8 cellular contexts compared by ENCODE assay signal in the genomic region with DNA sequence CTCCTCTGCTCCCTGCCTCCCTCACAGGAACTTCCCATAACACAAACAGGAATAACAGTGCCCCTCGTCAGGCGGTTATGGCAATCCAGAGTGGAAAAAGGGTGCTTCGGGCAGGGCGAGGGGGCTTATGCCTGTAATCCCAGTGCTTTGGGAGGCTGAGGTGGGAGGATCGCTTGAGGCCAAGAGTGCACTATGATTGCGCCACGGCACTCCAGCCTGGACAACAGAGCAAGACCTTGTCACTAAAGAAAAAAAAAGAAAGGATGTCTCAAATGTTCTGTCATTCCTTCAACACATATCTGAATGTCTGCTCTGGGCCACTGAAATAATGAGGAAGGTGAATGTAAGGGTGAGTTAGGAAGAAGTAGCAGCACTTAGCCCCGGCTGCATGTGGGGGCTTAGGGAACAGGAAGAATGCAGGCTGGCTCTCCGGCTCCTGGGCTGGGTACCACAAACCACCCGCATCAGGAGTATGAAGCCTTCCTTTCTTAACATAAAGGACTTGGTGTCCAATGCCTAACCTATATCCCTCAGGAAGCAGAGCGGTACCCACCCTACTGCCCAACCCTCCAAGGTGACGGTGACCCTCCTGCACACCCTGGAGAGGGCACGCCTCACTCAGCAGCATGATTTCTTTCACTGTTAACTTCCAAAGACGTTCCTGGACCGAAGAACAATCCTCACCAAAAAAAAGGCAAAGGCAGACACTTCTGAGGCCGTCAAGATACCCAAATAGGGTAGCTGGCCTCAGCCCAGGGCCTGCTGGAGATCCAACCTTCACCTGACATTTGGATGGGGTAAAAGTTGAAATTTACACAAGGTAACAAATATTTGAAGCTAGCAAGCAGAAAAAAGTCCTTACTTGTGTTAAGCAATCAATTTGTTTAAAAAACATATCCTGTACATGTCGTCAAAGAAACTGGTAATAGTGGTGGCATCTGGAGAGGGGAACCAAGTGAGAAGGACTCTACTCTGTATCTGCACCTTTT. TPM values are rescaled to one million over a fixed set of nuclear protein-coding genes. Genes with fewer than 3 reads are reported as not detected.
DNase-seq lines count a peak whose midpoint lies in the region; ATAC-seq and TF ChIP-seq lines count a peak whose summit lies in the region.

No MANE protein-coding gene starts in this region.

- peaks cover 26 to 74% (median 63%) of the 10 kb centered on the region in 4 donors for H3K4me1 ChIP-seq in liver (ENCODE audit: control insufficient read depth in 4 of 4, insufficient read depth in 4 of 4, low read length in 3 of 4)
- H3K4me1 ChIP-seq in thymus (ENCODE audit: control insufficient read depth, insufficient read depth, low read length), result peaks cover 27% of the 10 kb centered on the region

- no peak for TF ChIP-seq CTCF in liver (IDR thresholded peaks at IDR 0.05; ENCODE audit: low read depth, low read length, missing input control)

- H3K36me3 ChIP-seq in liver (ENCODE audit: control insufficient read depth in 4 of 4, insufficient read depth in 3 of 4, low read depth in 1 of 4, low read length in 3 of 4) (peaks cover 0 to 4% (median 0%) of the 10 kb centered on the region in 4 donors), thymus (ENCODE audit: control insufficient read depth, insufficient read depth) (no peaks in the 10 kb centered on the region)

- peak overlapping the region; percentile 56 for H3K27ac Mint-ChIP-seq in activated CD4-positive, alpha-beta T cell treated with anti-CD3 and anti-CD28 coated beads, Interleukin-2, amount 10 ng/mL, durations not matched to agents 24 days and 14 days
- H3K27ac Mint-ChIP-seq in activated naive CD8-positive, alpha-beta T cell, result peak overlapping the region; percentile 87

- no peak for DNase-seq in activated CD4-positive, alpha-beta T cell treated with anti-CD3 and anti-CD28 coated beads, Interleukin-2, amount 10 ng/mL, durations not matched to agents 24 days and 14 days
- DNase-seq in activated CD4-positive, alpha-beta T cell treated with anti-CD3 and anti-CD28 coated beads for 1 hour, result no peak
- DNase-seq in HK-2 (ENCODE audit: unreplicated experiment) (no peak), mucosa of gallbladder (ENCODE audit: low spot score) (no peak)

- H3K9ac ChIP-seq in liver (ENCODE audit: low read depth in 1 of 2, low read length in 2 of 2), result peak overlapping the region; percentile 8 to 14

- no peak for ATAC-seq in GM19452 (IDR thresholded peaks at IDR 0.05; ENCODE audit: unreplicated experiment)

- H3K27me3 ChIP-seq in liver (ENCODE audit: control insufficient read depth in 4 of 4, insufficient read depth in 4 of 4, low read length in 3 of 4), result no peaks in the 10 kb centered on the region
- H3K27me3 ChIP-seq in thymus (ENCODE audit: control insufficient read depth, insufficient read depth), result peaks cover 2% of the 10 kb centered on the region

- 61% methylated on average over 17 of the region's 17 CpGs for WGBS in liver
- 78% methylated on average over 17 of the region's 17 CpGs for WGBS in thymus

- H3K4me1 Mint-ChIP-seq in activated CD4-positive, alpha-beta T cell treated with anti-CD3 and anti-CD28 coated beads, Interleukin-2, amount 10 ng/mL, durations not matched to agents 24 days and 14 days, result peaks cover 27% of the 10 kb centered on the region
- peaks cover 55% of the 10 kb centered on the region for H3K4me1 Mint-ChIP-seq in activated naive CD8-positive, alpha-beta T cell (ENCODE audit: low read depth)

- H3K27ac ChIP-seq in liver (ENCODE audit: low read depth in 1 of 2, low read length in 2 of 2) (peak overlapping the region; percentile 96 to 98), thymus (ENCODE audit: low read depth) (peak overlapping the region; percentile 43)

- peak in 1 of 2 donors; percentile 5 for TF ChIP-seq RAD21 in liver (IDR thresholded peaks at IDR 0.05)

- H3K27me3 Mint-ChIP-seq in activated CD4-positive, alpha-beta T cell treated with anti-CD3 and anti-CD28 coated beads, Interleukin-2, amount 10 ng/mL, durations not matched to agents 24 days and 14 days, result no peaks in the 10 kb centered on the region
- H3K27me3 Mint-ChIP-seq in activated naive CD8-positive, alpha-beta T cell, result no peaks in the 10 kb centered on the region

- H3K9me3 ChIP-seq in liver (ENCODE audit: control insufficient read depth in 4 of 4, low read length in 3 of 4) (no peaks in the 10 kb centered on the region), thymus (ENCODE audit: control insufficient read depth) (no peaks in the 10 kb centered on the region)

- intact Hi-C loops in activated CD4-positive, alpha-beta T cell treated with anti-CD3 and anti-CD28 coated beads, Interleukin-2, amount 10 ng/mL, durations not matched to agents 24 days and 14 days (cut with micrococcal nuclease), result no loop called here

- H3K36me3 Mint-ChIP-seq in activated CD4-positive, alpha-beta T cell treated with anti-CD3 and anti-CD28 coated beads, Interleukin-2, amount 10 ng/mL, durations not matched to agents 24 days and 14 days (ENCODE audit: low read depth), result peaks cover 1% of the 10 kb centered on the region
- no peaks in the 10 kb centered on the region for H3K36me3 Mint-ChIP-seq in activated naive CD8-positive, alpha-beta T cell

- peak overlapping the region; percentile 39 for H3K4me3 Mint-ChIP-seq in activated CD4-positive, alpha-beta T cell treated with anti-CD3 and anti-CD28 coated beads, Interleukin-2, amount 10 ng/mL, durations not matched to agents 24 days and 14 days
- peak overlapping the region; percentile 85 for H3K4me3 Mint-ChIP-seq in activated naive CD8-positive, alpha-beta T cell

- H3K9me3 Mint-ChIP-seq in activated CD4-positive, alpha-beta T cell treated with anti-CD3 and anti-CD28 coated beads, Interleukin-2, amount 10 ng/mL, durations not matched to agents 24 days and 14 days, result no peaks in the 10 kb centered on the region
- no peaks in the 10 kb centered on the region for H3K9me3 Mint-ChIP-seq in activated naive CD8-positive, alpha-beta T cell (ENCODE audit: low read depth)

- H3K4me3 ChIP-seq in liver (ENCODE audit: low read depth in 1 of 3, low read length in 3 of 3) (no peak overlapping the region), thymus (ENCODE audit: low read length) (no peak overlapping the region)

TF ChIP-seq in liver, 16 proteins besides CTCF, POLR2A, EP300 and RAD21 (continues in another document):
- TF ChIP-seq HNF4G (IDR thresholded peaks at IDR 0.05) (no peak), YY1 (IDR thresholded peaks at IDR 0.05) (peak; percentile 27), SP1 (IDR thresholded peaks at IDR 0.05) (peak; percentile 73), NR2F2 (IDR thresholded peaks at IDR 0.05) (no peak), GABPA (IDR thresholded peaks at IDR 0.05 in 1 of 2, conservative IDR thresholded peaks at IDR 0.05 in 1 of 2) (no peak), HNF4A (conservative IDR thresholded peaks at IDR 0.05) (peak; percentile 38 to 65)
- TF ChIP-seq, protein P1, sequence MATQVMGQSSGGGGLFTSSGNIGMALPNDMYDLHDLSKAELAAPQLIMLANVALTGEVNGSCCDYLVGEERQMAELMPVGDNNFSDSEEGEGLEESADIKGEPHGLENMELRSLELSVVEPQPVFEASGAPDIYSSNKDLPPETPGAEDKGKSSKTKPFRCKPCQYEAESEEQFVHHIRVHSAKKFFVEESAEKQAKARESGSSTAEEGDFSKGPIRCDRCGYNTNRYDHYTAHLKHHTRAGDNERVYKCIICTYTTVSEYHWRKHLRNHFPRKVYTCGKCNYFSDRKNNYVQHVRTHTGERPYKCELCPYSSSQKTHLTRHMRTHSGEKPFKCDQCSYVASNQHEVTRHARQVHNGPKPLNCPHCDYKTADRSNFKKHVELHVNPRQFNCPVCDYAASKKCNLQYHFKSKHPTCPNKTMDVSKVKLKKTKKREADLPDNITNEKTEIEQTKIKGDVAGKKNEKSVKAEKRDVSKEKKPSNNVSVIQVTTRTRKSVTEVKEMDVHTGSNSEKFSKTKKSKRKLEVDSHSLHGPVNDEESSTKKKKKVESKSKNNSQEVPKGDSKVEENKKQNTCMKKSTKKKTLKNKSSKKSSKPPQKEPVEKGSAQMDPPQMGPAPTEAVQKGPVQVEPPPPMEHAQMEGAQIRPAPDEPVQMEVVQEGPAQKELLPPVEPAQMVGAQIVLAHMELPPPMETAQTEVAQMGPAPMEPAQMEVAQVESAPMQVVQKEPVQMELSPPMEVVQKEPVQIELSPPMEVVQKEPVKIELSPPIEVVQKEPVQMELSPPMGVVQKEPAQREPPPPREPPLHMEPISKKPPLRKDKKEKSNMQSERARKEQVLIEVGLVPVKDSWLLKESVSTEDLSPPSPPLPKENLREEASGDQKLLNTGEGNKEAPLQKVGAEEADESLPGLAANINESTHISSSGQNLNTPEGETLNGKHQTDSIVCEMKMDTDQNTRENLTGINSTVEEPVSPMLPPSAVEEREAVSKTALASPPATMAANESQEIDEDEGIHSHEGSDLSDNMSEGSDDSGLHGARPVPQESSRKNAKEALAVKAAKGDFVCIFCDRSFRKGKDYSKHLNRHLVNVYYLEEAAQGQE (IDR thresholded peaks at IDR 0.05), result peak; percentile 24
- TF ChIP-seq, protein P2, sequence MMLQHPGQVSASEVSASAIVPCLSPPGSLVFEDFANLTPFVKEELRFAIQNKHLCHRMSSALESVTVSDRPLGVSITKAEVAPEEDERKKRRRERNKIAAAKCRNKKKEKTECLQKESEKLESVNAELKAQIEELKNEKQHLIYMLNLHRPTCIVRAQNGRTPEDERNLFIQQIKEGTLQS (IDR thresholded peaks at IDR 0.05), result no peak
- TF ChIP-seq, protein P3, sequence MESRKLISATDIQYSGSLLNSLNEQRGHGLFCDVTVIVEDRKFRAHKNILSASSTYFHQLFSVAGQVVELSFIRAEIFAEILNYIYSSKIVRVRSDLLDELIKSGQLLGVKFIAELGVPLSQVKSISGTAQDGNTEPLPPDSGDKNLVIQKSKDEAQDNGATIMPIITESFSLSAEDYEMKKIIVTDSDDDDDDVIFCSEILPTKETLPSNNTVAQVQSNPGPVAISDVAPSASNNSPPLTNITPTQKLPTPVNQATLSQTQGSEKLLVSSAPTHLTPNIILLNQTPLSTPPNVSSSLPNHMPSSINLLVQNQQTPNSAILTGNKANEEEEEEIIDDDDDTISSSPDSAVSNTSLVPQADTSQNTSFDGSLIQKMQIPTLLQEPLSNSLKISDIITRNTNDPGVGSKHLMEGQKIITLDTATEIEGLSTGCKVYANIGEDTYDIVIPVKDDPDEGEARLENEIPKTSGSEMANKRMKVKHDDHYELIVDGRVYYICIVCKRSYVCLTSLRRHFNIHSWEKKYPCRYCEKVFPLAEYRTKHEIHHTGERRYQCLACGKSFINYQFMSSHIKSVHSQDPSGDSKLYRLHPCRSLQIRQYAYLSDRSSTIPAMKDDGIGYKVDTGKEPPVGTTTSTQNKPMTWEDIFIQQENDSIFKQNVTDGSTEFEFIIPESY (IDR thresholded peaks at IDR 0.05), result no peak
- TF ChIP-seq, protein P4, sequence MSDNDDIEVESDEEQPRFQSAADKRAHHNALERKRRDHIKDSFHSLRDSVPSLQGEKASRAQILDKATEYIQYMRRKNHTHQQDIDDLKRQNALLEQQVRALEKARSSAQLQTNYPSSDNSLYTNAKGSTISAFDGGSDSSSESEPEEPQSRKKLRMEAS (IDR thresholded peaks at IDR 0.05), result no peak

RNA-seq across cellular contexts. Expression of a gene that starts 3.8 kb away (rescaled TPM):
- total RNA-seq in activated CD4-positive, alpha-beta T cell treated with anti-CD3 and anti-CD28 coated beads, Interleukin-2, amount 10 ng/mL, durations not matched to agents 24 days and 14 days, result 25.2 and 25.9 TPM in 2 replicates
- total RNA-seq in liver (100 to 1,000 TPM in 1 of 2 donors, 10 to 100 TPM in 1; 48.0 to 232 TPM), mucosa of gallbladder (102 TPM)
- polyA plus RNA-seq in liver (10 to 100 TPM; 17.2 to 73.9 TPM), thymus (19.0 TPM)
